Comparison of ENCODE assay signal across 1 cellular context in the genomic region with DNA sequence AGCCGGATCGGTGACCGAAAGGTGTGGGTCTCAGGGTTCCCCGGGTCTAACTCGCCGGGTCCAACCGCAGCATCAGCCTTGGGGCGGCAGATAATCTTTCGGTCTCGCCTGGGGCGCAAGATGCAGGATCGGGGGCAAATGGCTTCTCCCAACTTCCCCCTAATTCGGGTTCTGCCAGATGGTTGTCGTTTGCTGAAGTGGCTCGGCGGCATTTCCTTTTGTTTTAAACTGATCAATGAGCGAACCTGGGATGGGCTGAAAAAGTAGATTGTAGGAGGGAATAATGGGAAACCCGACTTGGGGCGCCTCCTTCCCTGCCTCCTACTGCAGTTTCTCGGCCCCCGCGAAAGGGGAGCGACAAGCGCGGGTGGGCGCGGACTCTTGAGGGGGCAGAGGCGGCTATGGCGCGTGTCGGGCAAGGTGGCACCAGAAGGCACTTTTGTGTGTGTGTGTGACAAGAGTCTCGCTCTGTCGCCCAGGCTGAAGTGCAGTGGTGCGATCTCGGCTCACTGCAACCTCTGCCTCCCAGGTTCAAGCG.
TF ChIP-seq lines count a peak whose summit lies in the region.

No MANE protein-coding gene starts in this region.

TF ChIP-seq in SK-N-SH treated with all-trans-retinoic acid at 6 μM for 48 hours, 23 proteins besides CTCF, POLR2A, EP300 and RAD21 (continued from another document):
- TF ChIP-seq PATZ1 (CRISPR knock-in tag; IDR thresholded peaks at IDR 0.05; ENCODE audit: borderline replicate concordance) (no peak), TOX (CRISPR knock-in tag; IDR thresholded peaks at IDR 0.05; ENCODE audit: borderline replicate concordance) (no peak), CSRNP3 (CRISPR knock-in tag; IDR thresholded peaks at IDR 0.05) (no peak)
